ENCODE assay signal across 1 cellular context in the genomic region with DNA sequence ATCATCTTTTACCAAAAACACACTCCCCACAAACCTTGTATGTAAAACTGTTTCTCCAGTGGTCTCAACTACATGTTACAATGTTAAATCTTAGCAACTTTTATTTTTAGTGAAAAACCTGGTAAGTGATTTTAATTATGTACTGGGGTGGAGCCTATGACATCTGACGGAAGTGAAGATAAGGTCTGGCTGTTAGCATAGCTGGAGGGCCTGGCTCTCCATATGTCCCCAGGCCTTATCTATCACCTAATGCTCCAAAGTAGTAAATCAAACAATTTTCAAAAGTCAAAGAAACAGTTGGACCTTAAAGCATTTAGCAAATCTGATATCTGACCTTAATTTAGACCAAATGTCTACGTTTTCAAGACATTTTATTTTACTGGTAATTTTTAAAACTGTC.
A peak's percentile ranks its signal among the peaks of the same experiment; 100 is the strongest.
TF ChIP-seq lines count a peak whose summit lies in the region.

No MANE protein-coding gene starts in this region.

TF ChIP-seq in K562, 482 proteins besides CTCF, POLR2A, EP300 and RAD21 (continued from another document and continues in another):
- TF ChIP-seq, protein P1, sequence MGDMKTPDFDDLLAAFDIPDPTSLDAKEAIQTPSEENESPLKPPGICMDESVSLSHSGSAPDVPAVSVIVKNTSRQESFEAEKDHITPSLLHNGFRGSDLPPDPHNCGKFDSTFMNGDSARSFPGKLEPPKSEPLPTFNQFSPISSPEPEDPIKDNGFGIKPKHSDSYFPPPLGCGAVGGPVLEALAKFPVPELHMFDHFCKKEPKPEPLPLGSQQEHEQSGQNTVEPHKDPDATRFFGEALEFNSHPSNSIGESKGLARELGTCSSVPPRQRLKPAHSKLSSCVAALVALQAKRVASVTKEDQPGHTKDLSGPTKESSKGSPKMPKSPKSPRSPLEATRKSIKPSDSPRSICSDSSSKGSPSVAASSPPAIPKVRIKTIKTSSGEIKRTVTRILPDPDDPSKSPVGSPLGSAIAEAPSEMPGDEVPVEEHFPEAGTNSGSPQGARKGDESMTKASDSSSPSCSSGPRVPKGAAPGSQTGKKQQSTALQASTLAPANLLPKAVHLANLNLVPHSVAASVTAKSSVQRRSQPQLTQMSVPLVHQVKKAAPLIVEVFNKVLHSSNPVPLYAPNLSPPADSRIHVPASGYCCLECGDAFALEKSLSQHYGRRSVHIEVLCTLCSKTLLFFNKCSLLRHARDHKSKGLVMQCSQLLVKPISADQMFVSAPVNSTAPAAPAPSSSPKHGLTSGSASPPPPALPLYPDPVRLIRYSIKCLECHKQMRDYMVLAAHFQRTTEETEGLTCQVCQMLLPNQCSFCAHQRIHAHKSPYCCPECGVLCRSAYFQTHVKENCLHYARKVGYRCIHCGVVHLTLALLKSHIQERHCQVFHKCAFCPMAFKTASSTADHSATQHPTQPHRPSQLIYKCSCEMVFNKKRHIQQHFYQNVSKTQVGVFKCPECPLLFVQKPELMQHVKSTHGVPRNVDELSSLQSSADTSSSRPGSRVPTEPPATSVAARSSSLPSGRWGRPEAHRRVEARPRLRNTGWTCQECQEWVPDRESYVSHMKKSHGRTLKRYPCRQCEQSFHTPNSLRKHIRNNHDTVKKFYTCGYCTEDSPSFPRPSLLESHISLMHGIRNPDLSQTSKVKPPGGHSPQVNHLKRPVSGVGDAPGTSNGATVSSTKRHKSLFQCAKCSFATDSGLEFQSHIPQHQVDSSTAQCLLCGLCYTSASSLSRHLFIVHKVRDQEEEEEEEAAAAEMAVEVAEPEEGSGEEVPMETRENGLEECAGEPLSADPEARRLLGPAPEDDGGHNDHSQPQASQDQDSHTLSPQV (IDR thresholded peaks at IDR 0.05): peak; percentile 50; the same call in 1 of the 2 replicates
- TF ChIP-seq DACH1 (IDR thresholded peaks at IDR 0.05; ENCODE audit: partially characterized antibody): peak; percentile 40
- TF ChIP-seq MYBL2 (IDR thresholded peaks at IDR 0.05; ENCODE audit: low read depth): peak; percentile 41; the same call in 1 of the 2 replicates
- TF ChIP-seq MYBL2 (CRISPR knock-in tag; IDR thresholded peaks at IDR 0.05; ENCODE audit: borderline replicate concordance): no peak
- TF ChIP-seq CREBBP (IDR thresholded peaks at IDR 0.05; ENCODE audit: low read depth, low read length): no peak
- TF ChIP-seq, protein P2, sequence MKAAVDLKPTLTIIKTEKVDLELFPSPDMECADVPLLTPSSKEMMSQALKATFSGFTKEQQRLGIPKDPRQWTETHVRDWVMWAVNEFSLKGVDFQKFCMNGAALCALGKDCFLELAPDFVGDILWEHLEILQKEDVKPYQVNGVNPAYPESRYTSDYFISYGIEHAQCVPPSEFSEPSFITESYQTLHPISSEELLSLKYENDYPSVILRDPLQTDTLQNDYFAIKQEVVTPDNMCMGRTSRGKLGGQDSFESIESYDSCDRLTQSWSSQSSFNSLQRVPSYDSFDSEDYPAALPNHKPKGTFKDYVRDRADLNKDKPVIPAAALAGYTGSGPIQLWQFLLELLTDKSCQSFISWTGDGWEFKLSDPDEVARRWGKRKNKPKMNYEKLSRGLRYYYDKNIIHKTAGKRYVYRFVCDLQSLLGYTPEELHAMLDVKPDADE (conservative IDR thresholded peaks at IDR 0.05; ENCODE audit: control insufficient read depth, low read depth, low read length): no peak
- TF ChIP-seq, protein P3, sequence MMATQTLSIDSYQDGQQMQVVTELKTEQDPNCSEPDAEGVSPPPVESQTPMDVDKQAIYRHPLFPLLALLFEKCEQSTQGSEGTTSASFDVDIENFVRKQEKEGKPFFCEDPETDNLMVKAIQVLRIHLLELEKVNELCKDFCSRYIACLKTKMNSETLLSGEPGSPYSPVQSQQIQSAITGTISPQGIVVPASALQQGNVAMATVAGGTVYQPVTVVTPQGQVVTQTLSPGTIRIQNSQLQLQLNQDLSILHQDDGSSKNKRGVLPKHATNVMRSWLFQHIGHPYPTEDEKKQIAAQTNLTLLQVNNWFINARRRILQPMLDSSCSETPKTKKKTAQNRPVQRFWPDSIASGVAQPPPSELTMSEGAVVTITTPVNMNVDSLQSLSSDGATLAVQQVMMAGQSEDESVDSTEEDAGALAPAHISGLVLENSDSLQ (IDR thresholded peaks at IDR 0.05): peak; percentile 89
- TF ChIP-seq GATAD2B (IDR thresholded peaks at IDR 0.05; ENCODE audit: borderline replicate concordance): peak; percentile 40; the same call in 1 of the 2 replicates
- TF ChIP-seq, protein P4, sequence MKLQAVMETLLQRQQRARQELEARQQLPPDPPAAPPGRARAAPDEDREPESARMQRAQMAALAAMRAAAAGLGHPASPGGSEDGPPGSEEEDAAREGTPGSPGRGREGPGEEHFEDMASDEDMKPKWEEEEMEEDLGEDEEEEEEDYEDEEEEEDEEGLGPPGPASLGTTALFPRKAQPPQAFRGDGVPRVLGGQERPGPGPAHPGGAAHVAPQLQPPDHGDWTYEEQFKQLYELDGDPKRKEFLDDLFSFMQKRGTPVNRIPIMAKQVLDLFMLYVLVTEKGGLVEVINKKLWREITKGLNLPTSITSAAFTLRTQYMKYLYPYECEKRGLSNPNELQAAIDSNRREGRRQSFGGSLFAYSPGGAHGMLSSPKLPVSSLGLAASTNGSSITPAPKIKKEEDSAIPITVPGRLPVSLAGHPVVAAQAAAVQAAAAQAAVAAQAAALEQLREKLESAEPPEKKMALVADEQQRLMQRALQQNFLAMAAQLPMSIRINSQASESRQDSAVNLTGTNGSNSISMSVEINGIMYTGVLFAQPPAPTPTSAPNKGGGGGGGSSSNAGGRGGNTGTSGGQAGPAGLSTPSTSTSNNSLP (IDR thresholded peaks at IDR 0.05; ENCODE audit: borderline replicate concordance, low read depth, low read length): peak; percentile 74; the same call in 1 of the 2 replicates
- peak in 1 of 2 experiments; percentile 68; a peak in 2 of 4 replicates for TF ChIP-seq TBL1XR1 (IDR thresholded peaks at IDR 0.05; ENCODE audit: low read length in 2 of 2)
- TF ChIP-seq ZNF217 (CRISPR knock-in tag; IDR thresholded peaks at IDR 0.05): no peak
- TF ChIP-seq ZNF695 (CRISPR knock-in tag; IDR thresholded peaks at IDR 0.05): no peak
- peak; percentile 67 for TF ChIP-seq TCF3 (CRISPR knock-in tag; IDR thresholded peaks at IDR 0.05)
- TF ChIP-seq GATA2 (CRISPR knock-in tag; IDR thresholded peaks at IDR 0.05): peak; percentile 74; the same call in 1 of the 2 replicates
- TF ChIP-seq MEIS2 (IDR thresholded peaks at IDR 0.05; ENCODE audit: partially characterized antibody): peak; percentile 99
- peak; percentile 21; the same call in 1 of the 2 replicates for TF ChIP-seq ZFX (CRISPR knock-in tag; IDR thresholded peaks at IDR 0.05)
- TF ChIP-seq KDM1A (IDR thresholded peaks at IDR 0.05): peak; percentile 70 to 77
- TF ChIP-seq ATF7 (IDR thresholded peaks at IDR 0.05): peak; percentile 35; the same call in 1 of the 2 replicates
- TF ChIP-seq STAT5A (IDR thresholded peaks at IDR 0.05; ENCODE audit: borderline replicate concordance, low read length): peak; percentile 42; the same call in 1 of the 2 replicates
- TF ChIP-seq ARID1B (IDR thresholded peaks at IDR 0.05): peak; percentile 89
- TF ChIP-seq ETV5 (CRISPR knock-in tag; IDR thresholded peaks at IDR 0.05; ENCODE audit: low read depth): no peak
- peak; percentile 82 for TF ChIP-seq TEAD4 (IDR thresholded peaks at IDR 0.05; ENCODE audit: low read length)
- no peak for TF ChIP-seq TEAD4 (CRISPR knock-in tag; IDR thresholded peaks at IDR 0.05; ENCODE audit: borderline replicate concordance)
- TF ChIP-seq SRSF7 (optimal IDR thresholded peaks at IDR 0.05; ENCODE audit: low read depth, low read length): no peak
- no peak for TF ChIP-seq ZC3H11A (IDR thresholded peaks at IDR 0.05; ENCODE audit: low read depth, low read length)
- peak in 1 of 2 experiments; percentile 63; a peak in 1 of 4 replicates for TF ChIP-seq TRIM24 (IDR thresholded peaks at IDR 0.05)
- TF ChIP-seq RCOR1 (IDR thresholded peaks at IDR 0.05; ENCODE audit: borderline replicate concordance in 1 of 2, low read depth in 2 of 2, low read length in 2 of 2): peak in 1 of 2 experiments; percentile 86; a peak in 2 of 4 replicates
- TF ChIP-seq SOX6 (IDR thresholded peaks at IDR 0.05): peak; percentile 63; the same call in 1 of the 2 replicates
- TF ChIP-seq NFIC (IDR thresholded peaks at IDR 0.05): peak; percentile 26; the same call in 1 of the 2 replicates
- TF ChIP-seq POLR2AphosphoS5 (IDR thresholded peaks at IDR 0.05; ENCODE audit: control insufficient read depth, insufficient read depth, low read depth, low read length): 0 out of 2 replicates have a peak, but pooled peaks have one; percentile 29
- TF ChIP-seq JUND (IDR thresholded peaks at IDR 0.05; ENCODE audit: borderline replicate concordance, low read depth, low read length): peak; percentile 25; the same call in 1 of the 2 replicates
- no peak; the same call in 2 of the 3 replicates for TF ChIP-seq JUND (tag; IDR thresholded peaks at IDR 0.05; ENCODE audit: borderline replicate concordance, low read depth, low read length)
- TF ChIP-seq ATF1 (CRISPR knock-in tag; IDR thresholded peaks at IDR 0.05): no peak
- peak; percentile 56 for TF ChIP-seq ATF1 (tag; IDR thresholded peaks at IDR 0.05)
- no peak for TF ChIP-seq FOXJ3 (CRISPR knock-in tag; IDR thresholded peaks at IDR 0.05)
- TF ChIP-seq, protein P5, sequence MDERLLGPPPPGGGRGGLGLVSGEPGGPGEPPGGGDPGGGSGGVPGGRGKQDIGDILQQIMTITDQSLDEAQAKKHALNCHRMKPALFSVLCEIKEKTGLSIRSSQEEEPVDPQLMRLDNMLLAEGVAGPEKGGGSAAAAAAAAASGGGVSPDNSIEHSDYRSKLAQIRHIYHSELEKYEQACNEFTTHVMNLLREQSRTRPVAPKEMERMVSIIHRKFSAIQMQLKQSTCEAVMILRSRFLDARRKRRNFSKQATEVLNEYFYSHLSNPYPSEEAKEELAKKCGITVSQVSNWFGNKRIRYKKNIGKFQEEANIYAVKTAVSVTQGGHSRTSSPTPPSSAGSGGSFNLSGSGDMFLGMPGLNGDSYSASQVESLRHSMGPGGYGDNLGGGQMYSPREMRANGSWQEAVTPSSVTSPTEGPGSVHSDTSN (CRISPR knock-in tag; IDR thresholded peaks at IDR 0.05; ENCODE audit: low read depth): peak; percentile 20; the same call in 1 of the 2 replicates
- TF ChIP-seq, protein P5 (tag; conservative IDR thresholded peaks at IDR 0.05; ENCODE audit: low read depth): peak; percentile 93
- TF ChIP-seq HDAC3 (IDR thresholded peaks at IDR 0.05; ENCODE audit: borderline replicate concordance, partially characterized antibody): peak; percentile 51
- TF ChIP-seq, protein P6, sequence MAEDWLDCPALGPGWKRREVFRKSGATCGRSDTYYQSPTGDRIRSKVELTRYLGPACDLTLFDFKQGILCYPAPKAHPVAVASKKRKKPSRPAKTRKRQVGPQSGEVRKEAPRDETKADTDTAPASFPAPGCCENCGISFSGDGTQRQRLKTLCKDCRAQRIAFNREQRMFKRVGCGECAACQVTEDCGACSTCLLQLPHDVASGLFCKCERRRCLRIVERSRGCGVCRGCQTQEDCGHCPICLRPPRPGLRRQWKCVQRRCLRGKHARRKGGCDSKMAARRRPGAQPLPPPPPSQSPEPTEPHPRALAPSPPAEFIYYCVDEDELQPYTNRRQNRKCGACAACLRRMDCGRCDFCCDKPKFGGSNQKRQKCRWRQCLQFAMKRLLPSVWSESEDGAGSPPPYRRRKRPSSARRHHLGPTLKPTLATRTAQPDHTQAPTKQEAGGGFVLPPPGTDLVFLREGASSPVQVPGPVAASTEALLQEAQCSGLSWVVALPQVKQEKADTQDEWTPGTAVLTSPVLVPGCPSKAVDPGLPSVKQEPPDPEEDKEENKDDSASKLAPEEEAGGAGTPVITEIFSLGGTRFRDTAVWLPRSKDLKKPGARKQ (CRISPR knock-in tag; IDR thresholded peaks at IDR 0.05): no peak
- peak; percentile 88 for TF ChIP-seq DPF2 (IDR thresholded peaks at IDR 0.05)
- peak; percentile 81 for TF ChIP-seq CBFA2T2 (conservative IDR thresholded peaks at IDR 0.05)
- peak; percentile 89 for TF ChIP-seq CBFA2T3 (IDR thresholded peaks at IDR 0.05)
- TF ChIP-seq, protein P7, sequence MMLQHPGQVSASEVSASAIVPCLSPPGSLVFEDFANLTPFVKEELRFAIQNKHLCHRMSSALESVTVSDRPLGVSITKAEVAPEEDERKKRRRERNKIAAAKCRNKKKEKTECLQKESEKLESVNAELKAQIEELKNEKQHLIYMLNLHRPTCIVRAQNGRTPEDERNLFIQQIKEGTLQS (IDR thresholded peaks at IDR 0.05): peak; percentile 10; the same call in 1 of the 2 replicates
- TF ChIP-seq, protein P7 (CRISPR knock-in tag; conservative IDR thresholded peaks at IDR 0.05): no peak
